ENCODE assay signal across 23 cellular contexts in genomic region chr2:177525351-177525750, GRCh38.
"Had no signal": no experiment of that assay in that cellular context is flagged by ENCODE, and none has a peak within 500 bp of the region (broad histone marks: within the 10 kb centered on the region; RNA-seq: fewer than 3 reads in every experiment).

No MANE protein-coding gene starts in this region.

- DNase-seq: cerebellar nuclear complex; colonic mucosa; dermis blood vessel endothelial cell; esophagus squamous epithelium; foreskin keratinocyte; head of caudate nucleus; hippocampal formation; islet precursor cell; mesendoderm; naive thymus-derived CD4-positive, alpha-beta T cell; posterior cingulate gyrus; spleen; stimulated activated CD4-positive, alpha-beta T cell treated with anti-CD3 and anti-CD28 coated beads, Interleukin-15, amount 100 ng/mL, for 24 hours; stimulated activated CD4-positive, alpha-beta T cell treated with anti-CD3 and anti-CD28 coated beads, Interleukin-1b, Interleukin-23, amount 100 ng/mL, for 48 hours; stimulated activated CD4-positive, alpha-beta T cell treated with anti-CD3 and anti-CD28 coated beads, Interleukin-4, amount 100 ng/mL, for 24 hours; stimulated activated naive B cell treated with anti-CD40 and anti-IgM and Interleukin-4, amounts not matched to agents 10 μg/mL and 1 μg/mL and 100 μg/mL, for 72 hours; thyroid gland had no signal

- H3K4me3 Mint-ChIP-seq: naive thymus-derived CD4-positive, alpha-beta T cell; stimulated activated naive B cell treated with anti-CD40 and anti-IgM and Interleukin-4, amounts not matched to agents 10 μg/mL and 1 μg/mL and 100 μg/mL, for 72 hours; type B pancreatic cell had no signal

- H3K4me1 Mint-ChIP-seq: stimulated activated naive B cell treated with anti-CD40 and anti-IgM and Interleukin-4, amounts not matched to agents 10 μg/mL and 1 μg/mL and 100 μg/mL, for 72 hours had no signal

- ATAC-seq: foreskin keratinocyte; left lung; naive thymus-derived CD4-positive, alpha-beta T cell; sciatic nerve; stimulated activated naive B cell treated with anti-CD40 and anti-IgM and Interleukin-4, amounts not matched to agents 10 μg/mL and 1 μg/mL and 100 μg/mL, for 72 hours had no signal

- H3K27ac Mint-ChIP-seq: naive thymus-derived CD4-positive, alpha-beta T cell; stimulated activated naive B cell treated with anti-CD40 and anti-IgM and Interleukin-4, amounts not matched to agents 10 μg/mL and 1 μg/mL and 100 μg/mL, for 72 hours; type B pancreatic cell had no signal

- H3K9me3 Mint-ChIP-seq: naive thymus-derived CD4-positive, alpha-beta T cell; stimulated activated naive B cell treated with anti-CD40 and anti-IgM and Interleukin-4, amounts not matched to agents 10 μg/mL and 1 μg/mL and 100 μg/mL, for 72 hours; type B pancreatic cell had no signal

- H3K4me3 ChIP-seq: colonic mucosa, esophagus squamous epithelium, left lung, lung, spleen, suprapubic skin, thyroid gland had no signal

- H3K27me3 Mint-ChIP-seq: naive thymus-derived CD4-positive, alpha-beta T cell; stimulated activated naive B cell treated with anti-CD40 and anti-IgM and Interleukin-4, amounts not matched to agents 10 μg/mL and 1 μg/mL and 100 μg/mL, for 72 hours; type B pancreatic cell had no signal

- FAIRE-seq: urothelium cell line had no signal
